In genomic region chr1:32334864-32335618, GRCh38 we compare ENCODE assay signal across 8 cellular contexts. TPM values are rescaled to one million over a fixed set of nuclear protein-coding genes. Genes with fewer than 3 reads are reported as not detected.
DNase-seq lines count a peak whose midpoint lies in the region; ATAC-seq and TF ChIP-seq lines count a peak whose summit lies in the region.

No MANE protein-coding gene starts in this region.

- H3K4me3 ChIP-seq in SU-DHL-6 (ENCODE audit: insufficient read depth, low read length, poor library complexity, severe bottlenecking) = peak overlapping the region; percentile 91
- H3K4me3 ChIP-seq in iPS DF 6.9 (ENCODE audit: low read length) = peak overlapping the region; percentile 98
- peak overlapping the region; percentile 76 for H3K4me3 ChIP-seq in skeletal muscle satellite cell (ENCODE audit: low read length)

- H3K4me2 ChIP-seq in SU-DHL-6 (ENCODE audit: low read depth, low read length, poor library complexity, severe bottlenecking) (peak overlapping the region; percentile 62), skeletal muscle satellite cell (ENCODE audit: low read length) (peak overlapping the region; percentile 91)

- H3K27ac ChIP-seq in SU-DHL-6 (ENCODE audit: low read depth, low read length) (peak overlapping the region; percentile 68), iPS DF 6.9 (ENCODE audit: low read length) (no peak overlapping the region)

- no CpG with 5 or more reads among the region's 56 CpGs for WGBS in iPS DF 6.9 (ENCODE audit: insufficient coverage, insufficient read length)

- H3F3A ChIP-seq in SU-DHL-6 (ENCODE audit: insufficient read depth) = peaks cover 39% of the 10 kb centered on the region

- no peaks in the 10 kb centered on the region for H3K9me2 ChIP-seq in SU-DHL-6 (replicated peaks; ENCODE audit: insufficient read depth, low read length)

- H3K79me2 ChIP-seq in SU-DHL-6 (ENCODE audit: insufficient read depth, low read length) = peaks cover 10% of the 10 kb centered on the region; the same call in 1 of the 2 replicates

- peak; percentile 44 for DNase-seq in GDM1 (lab: John Stamatoyannopoulos, UW)
- peak in 31 of 58 donors; percentile 18 to 62 (median 37) for DNase-seq in anterior cingulate cortex (lab: John Stamatoyannopoulos, UW)
- DNase-seq in iPS DF 6.9 (ENCODE audit: low read depth, low spot score) = no peak
- no peak for DNase-seq in NCI-H446 treated with DMSO at 0.1 percent for 48 hours (lab: John Stamatoyannopoulos, UW)

- no peaks in the 10 kb centered on the region for H4K20me1 ChIP-seq in SU-DHL-6 (ENCODE audit: low read depth, low read length)

- no peak overlapping the region for H2AFZ ChIP-seq in SU-DHL-6 (ENCODE audit: low read depth, low read length, severe bottlenecking)

- peak overlapping the region; percentile 66 for H3K9ac ChIP-seq in SU-DHL-6 (ENCODE audit: low read length)
- H3K9ac ChIP-seq in skeletal muscle satellite cell (ENCODE audit: low read depth, low read length) = peak overlapping the region; percentile 81

- peak; percentile 79 for TF ChIP-seq CTCF in SU-DHL-6 (IDR thresholded peaks at IDR 0.05; ENCODE audit: insufficient read depth, low read length, poor library complexity, severe bottlenecking)

- H3K9me3 ChIP-seq in SU-DHL-6 (ENCODE audit: insufficient read depth, low read length) (no peaks in the 10 kb centered on the region), iPS DF 6.9 (ENCODE audit: control insufficient read depth, insufficient read depth, low read length) (no peaks in the 10 kb centered on the region), skeletal muscle satellite cell (replicated peaks; ENCODE audit: low read length) (no peaks in the 10 kb centered on the region)

- H3K36me3 ChIP-seq in SU-DHL-6 (ENCODE audit: low read length) = no peaks in the 10 kb centered on the region; the same call in 1 of the 2 replicates
- H3K36me3 ChIP-seq in iPS DF 6.9 (ENCODE audit: control insufficient read depth, insufficient read depth, low read length) = peaks cover 16% of the 10 kb centered on the region; the same call in 1 of the 2 replicates
- peaks cover 38% of the 10 kb centered on the region for H3K36me3 ChIP-seq in skeletal muscle satellite cell (ENCODE audit: insufficient read depth, low read length)

- H3K27me3 ChIP-seq in SU-DHL-6 (ENCODE audit: low read length) (no peaks in the 10 kb centered on the region), iPS DF 6.9 (ENCODE audit: control insufficient read depth, insufficient read depth, low read length) (no peaks in the 10 kb centered on the region), skeletal muscle satellite cell (ENCODE audit: control insufficient read depth, insufficient read depth, low read length) (peaks cover 3% of the 10 kb centered on the region)

- H3K4me1 ChIP-seq in iPS DF 6.9 (ENCODE audit: control insufficient read depth, insufficient read depth, low read length) (peaks cover 11% of the 10 kb centered on the region), skeletal muscle satellite cell (ENCODE audit: control insufficient read depth, insufficient read depth, low read length) (peaks cover 9% of the 10 kb centered on the region)

- peak; percentile 30 for ATAC-seq in HG03280 (IDR thresholded peaks at IDR 0.05; ENCODE audit: unreplicated experiment)
- ATAC-seq in HG02840 (IDR thresholded peaks at IDR 0.05; ENCODE audit: low FRiP score, unreplicated experiment) = no peak

RNA-seq across cellular contexts. Expression of gene MARCKSL1, which starts 1.0 kb away (rescaled TPM):
- total RNA-seq in skeletal muscle satellite cell (2012; rRNA removed) = 2.8 and 9.8 TPM in 2 replicates

RNA-seq across cellular contexts. Expression of gene FAM229A, which starts 27.2 kb away (rescaled TPM):
- total RNA-seq in skeletal muscle satellite cell (2012; rRNA removed) = 0.66 and 0.76 TPM in 2 replicates

RNA-seq across cellular contexts. Expression of gene TSSK3, which starts 27.3 kb away (rescaled TPM):
- 0.87 and 1.3 TPM in 2 replicates for total RNA-seq in skeletal muscle satellite cell (2012; rRNA removed)

RNA-seq across cellular contexts. Expression of gene HDAC1, which starts 43.2 kb away (rescaled TPM):
- total RNA-seq in skeletal muscle satellite cell (2012; rRNA removed) = 27.5 and 29.7 TPM in 2 replicates

RNA-seq across cellular contexts. Expression of gene BSDC1, which starts 59.2 kb away (rescaled TPM):
- total RNA-seq in skeletal muscle satellite cell (2012; rRNA removed) = 38.7 and 40.8 TPM in 2 replicates

Comparison
In these comparisons a context has a peak if more than half of its experiments do, and no peak if none do; other contexts are left out.
1. DNase-seq: peak in GDM1 (single experiment) and anterior cingulate cortex (31 of 58); none in iPS DF 6.9 (single experiment) and NCI-H446 treated with DMSO at 0.1 percent for 48 hours (single experiment).
2. Peak in every context shown above with its lines, with median percentiles within 50 percentile points of each other: H3K4me3 ChIP-seq.